In genomic region chr9:7173139-7173538, GRCh38 we compare ENCODE assay signal across 25 cellular contexts.
A peak's percentile ranks its signal among the peaks of the same experiment; 100 is the strongest.
DNase-seq lines count a peak whose midpoint lies in the region; ATAC-seq and TF ChIP-seq lines count a peak whose summit lies in the region.
"Had no signal": no experiment of that assay in that cellular context is flagged by ENCODE, and none has a peak within 500 bp of the region (broad histone marks: within the 10 kb centered on the region; RNA-seq: fewer than 3 reads in every experiment).

No MANE protein-coding gene starts in this region.

- no peaks in the 10 kb centered on the region for H3K9me3 ChIP-seq in CD4-positive, alpha-beta T cell (ENCODE audit: control insufficient read depth, low read length)
- H3K9me3 ChIP-seq in T-helper 17 cell (ENCODE audit: control insufficient read depth, low read length, poor library complexity, severe bottlenecking) (no peaks in the 10 kb centered on the region), left ventricle myocardium inferior (replicated peaks) (no peaks in the 10 kb centered on the region), parathyroid adenoma (ENCODE audit: control insufficient read depth, low read length) (no peaks in the 10 kb centered on the region)
- H3K9me3 ChIP-seq: BLaER1 had no signal

- H3K4me3 ChIP-seq in left ventricle myocardium inferior = no peak overlapping the region
- H3K4me3 ChIP-seq in parathyroid adenoma (ENCODE audit: low read depth, low read length) = no peak overlapping the region
- H3K4me3 ChIP-seq: BLaER1, dorsolateral prefrontal cortex, GM12878, SK-N-MC had no signal

- CTCF ChIA-PET in CD4-positive, alpha-beta T cell (lab: Charles Lee) = no interaction called here

- no peak overlapping the region for H3K9ac ChIP-seq in parathyroid adenoma
- H3K9ac ChIP-seq: BLaER1 had no signal

- peaks cover 99% of the 10 kb centered on the region for H3K36me3 Mint-ChIP-seq in CD4-positive, alpha-beta T cell (ENCODE audit: low read depth)
- H3K36me3 Mint-ChIP-seq in T-helper 17 cell (ENCODE audit: low read depth) = peaks cover 17% of the 10 kb centered on the region

- TF ChIP-seq CTCF in CD4-positive, alpha-beta T cell (IDR thresholded peaks at IDR 0.05) = no peak
- TF ChIP-seq CTCF in left ventricle myocardium inferior (IDR thresholded peaks at IDR 0.05; ENCODE audit: borderline replicate concordance) (no peak), parathyroid adenoma (IDR thresholded peaks at IDR 0.05) (no peak)

- H3K4me3 Mint-ChIP-seq in CD4-positive, alpha-beta T cell = no peak overlapping the region
- no peak overlapping the region for H3K4me3 Mint-ChIP-seq in T-helper 17 cell
- H3K4me3 Mint-ChIP-seq: activated CD8-positive, alpha-beta memory T cell treated with anti-CD3 and anti-CD28 coated beads, Interleukin-2, amount 10 ng/mL, durations not matched to agents 7 days and 5 days; activated naive CD4-positive, alpha-beta T cell treated with anti-CD3 and anti-CD28 coated beads, Interleukin-2, amount 10 ng/mL, durations not matched to agents 7 days and 5 days; activated T-helper 1 cell treated with anti-CD3 and anti-CD28 coated beads, Interleukin-12 subunit alpha, Interleukin-12 subunit beta, Interleukin-2, Interleukin-4 antibody, amounts not matched to agents 30 ng/mL and 10 ng/mL and 1 ng/mL, durations not matched to agents 14 hours and 24 hours and 36 hours; nephron; T-helper 1 cell treated with Interleukin-12 subunit alpha and Interleukin-12 subunit beta and Interleukin-4 antibody, amounts not matched to agents 30 μg/mL and 1 μg/mL, for 36 hours had no signal

- H3K27ac Mint-ChIP-seq in CD4-positive, alpha-beta T cell = peak overlapping the region; percentile 8
- peak overlapping the region; percentile 48 for H3K27ac Mint-ChIP-seq in T-helper 17 cell
- H3K27ac Mint-ChIP-seq: activated CD8-positive, alpha-beta memory T cell treated with anti-CD3 and anti-CD28 coated beads, Interleukin-2, amount 10 ng/mL, durations not matched to agents 7 days and 5 days; activated naive CD4-positive, alpha-beta T cell treated with anti-CD3 and anti-CD28 coated beads, Interleukin-2, amount 10 ng/mL, durations not matched to agents 7 days and 5 days had no signal

- intact Hi-C loops in CD4-positive, alpha-beta T cell (cut with DNase I, micrococcal nuclease) = no loop called here
- intact Hi-C loops in left ventricle myocardium inferior (cut with micrococcal nuclease) (no loop called here), posterior cingulate gyrus (cut with DNase I) (no loop called here)

- no peak overlapping the region for H2AFZ ChIP-seq in parathyroid adenoma

- POLR2A ChIA-PET in CD4-positive, alpha-beta T cell (lab: Charles Lee) = no interaction called here

- no peaks in the 10 kb centered on the region for H3K79me2 ChIP-seq in parathyroid adenoma

- no peak for DNase-seq in CD4-positive, alpha-beta T cell
- no peak for DNase-seq in T-helper 17 cell
- DNase-seq in left ventricle myocardium inferior = no peak
- no peak for DNase-seq in posterior cingulate gyrus
- DNase-seq in H4 (ENCODE audit: low spot score) = no peak
- DNase-seq in NCI-H2227 (lab: John Stamatoyannopoulos, UW; ENCODE audit: unreplicated experiment) = no peak
- DNase-seq: activated CD4-positive, alpha-beta T cell treated with anti-CD3 and anti-CD28 coated beads for 48 hours; activated CD8-positive, alpha-beta memory T cell treated with anti-CD3 and anti-CD28 coated beads, Interleukin-2, amount 10 ng/mL, durations not matched to agents 7 days and 5 days; activated naive CD4-positive, alpha-beta T cell treated with anti-CD3 and anti-CD28 coated beads, Interleukin-2, amount 10 ng/mL, durations not matched to agents 7 days and 5 days; Calu3; dorsolateral prefrontal cortex; left colon; NCI-H1694; NCI-H2171; RPMI8226; stimulated activated CD4-positive, alpha-beta T cell treated with anti-CD3 and anti-CD28 coated beads, Interleukin-15, amount 100 ng/mL, for 24 hours had no signal

- no peak overlapping the region for H3K27ac ChIP-seq in CD4-positive, alpha-beta T cell (ENCODE audit: low read depth, low read length)
- H3K27ac ChIP-seq in left ventricle myocardium inferior (replicated peaks) = peak overlapping the region; percentile 23
- peak overlapping the region; percentile 62 for H3K27ac ChIP-seq in parathyroid adenoma
- H3K27ac ChIP-seq: BLaER1, SK-N-MC had no signal

- H3K4me1 Mint-ChIP-seq in CD4-positive, alpha-beta T cell (ENCODE audit: low read depth) = no peaks in the 10 kb centered on the region
- peaks cover 12% of the 10 kb centered on the region for H3K4me1 Mint-ChIP-seq in T-helper 17 cell

- H3K4me1 ChIP-seq in left ventricle myocardium inferior = peaks cover 29% of the 10 kb centered on the region
- H3K4me1 ChIP-seq in parathyroid adenoma = no peaks in the 10 kb centered on the region
- H3K4me1 ChIP-seq: BLaER1 had no signal

- H3K27me3 ChIP-seq in CD4-positive, alpha-beta T cell (ENCODE audit: control insufficient read depth, insufficient read depth, low read length) = no peaks in the 10 kb centered on the region
- H3K27me3 ChIP-seq in left ventricle myocardium inferior (ENCODE audit: low read depth) = no peaks in the 10 kb centered on the region
- H3K27me3 ChIP-seq in parathyroid adenoma (ENCODE audit: control insufficient read depth, insufficient read depth, low read length) = no peaks in the 10 kb centered on the region
- H3K27me3 ChIP-seq: BLaER1, dorsolateral prefrontal cortex had no signal

- H3K27me3 Mint-ChIP-seq in CD4-positive, alpha-beta T cell = no peaks in the 10 kb centered on the region
- no peaks in the 10 kb centered on the region for H3K27me3 Mint-ChIP-seq in T-helper 17 cell
- H3K27me3 Mint-ChIP-seq: activated CD8-positive, alpha-beta memory T cell treated with anti-CD3 and anti-CD28 coated beads, Interleukin-2, amount 10 ng/mL, durations not matched to agents 7 days and 5 days; activated naive CD4-positive, alpha-beta T cell treated with anti-CD3 and anti-CD28 coated beads, Interleukin-2, amount 10 ng/mL, durations not matched to agents 7 days and 5 days had no signal

- no peak for ATAC-seq in CD4-positive, alpha-beta T cell (ENCODE audit: poor library complexity)
- no peak for ATAC-seq in T-helper 17 cell
- ATAC-seq in GM21717 (IDR thresholded peaks at IDR 0.05; ENCODE audit: unreplicated experiment) = no peak
- ATAC-seq: activated CD8-positive, alpha-beta memory T cell treated with anti-CD3 and anti-CD28 coated beads, Interleukin-2, amount 10 ng/mL, durations not matched to agents 7 days and 5 days; GM12878; HCT116; left colon had no signal

- H3K36me3 ChIP-seq in left ventricle myocardium inferior (peaks cover 34% of the 10 kb centered on the region), parathyroid adenoma (ENCODE audit: control insufficient read depth, insufficient read depth, low read length) (no peaks in the 10 kb centered on the region)

- H3K9me3 Mint-ChIP-seq in CD4-positive, alpha-beta T cell = no peaks in the 10 kb centered on the region
- H3K9me3 Mint-ChIP-seq: activated naive CD4-positive, alpha-beta T cell treated with anti-CD3 and anti-CD28 coated beads, Interleukin-2, amount 10 ng/mL, durations not matched to agents 7 days and 5 days; activated T-helper 1 cell treated with anti-CD3 and anti-CD28 coated beads, Interleukin-12 subunit alpha, Interleukin-12 subunit beta, Interleukin-2, Interleukin-4 antibody, amounts not matched to agents 30 ng/mL and 10 ng/mL and 1 ng/mL, durations not matched to agents 14 hours and 24 hours and 36 hours; nephron; T-helper 1 cell treated with Interleukin-12 subunit alpha and Interleukin-12 subunit beta and Interleukin-4 antibody, amounts not matched to agents 30 μg/mL and 1 μg/mL, for 36 hours had no signal

- peak overlapping the region; percentile 57 for H3K4me2 ChIP-seq in parathyroid adenoma (ENCODE audit: low read length)
- H3K4me2 ChIP-seq: BLaER1 had no signal
